2 cellular contexts compared by ENCODE assay signal in genomic region chr5:116062352-116062751, GRCh38.
A peak's percentile ranks its signal among the peaks of the same experiment; 100 is the strongest.
TF ChIP-seq lines count a peak whose summit lies in the region.

No MANE protein-coding gene starts in this region.

TF ChIP-seq in IMR-90, 13 proteins besides CTCF, POLR2A, EP300 and RAD21:
- TF ChIP-seq MAFK (IDR thresholded peaks at IDR 0.05; ENCODE audit: low read depth, low read length) (no peak), CHD1 (IDR thresholded peaks at IDR 0.05; ENCODE audit: low read depth, low read length) (no peak), MXI1 (IDR thresholded peaks at IDR 0.05; ENCODE audit: borderline replicate concordance, low read depth, low read length) (no peak), ELK1 (IDR thresholded peaks at IDR 0.05; ENCODE audit: borderline replicate concordance, low read depth, low read length) (no peak)

TF ChIP-seq in GM12878, 131 proteins besides CTCF, POLR2A, EP300 and RAD21:
- no peak for TF ChIP-seq ZNF592 (IDR thresholded peaks at IDR 0.05)
- TF ChIP-seq ZNF384 (IDR thresholded peaks at IDR 0.05; ENCODE audit: borderline replicate concordance, low read depth, low read length): no peak
- TF ChIP-seq, protein P1, sequence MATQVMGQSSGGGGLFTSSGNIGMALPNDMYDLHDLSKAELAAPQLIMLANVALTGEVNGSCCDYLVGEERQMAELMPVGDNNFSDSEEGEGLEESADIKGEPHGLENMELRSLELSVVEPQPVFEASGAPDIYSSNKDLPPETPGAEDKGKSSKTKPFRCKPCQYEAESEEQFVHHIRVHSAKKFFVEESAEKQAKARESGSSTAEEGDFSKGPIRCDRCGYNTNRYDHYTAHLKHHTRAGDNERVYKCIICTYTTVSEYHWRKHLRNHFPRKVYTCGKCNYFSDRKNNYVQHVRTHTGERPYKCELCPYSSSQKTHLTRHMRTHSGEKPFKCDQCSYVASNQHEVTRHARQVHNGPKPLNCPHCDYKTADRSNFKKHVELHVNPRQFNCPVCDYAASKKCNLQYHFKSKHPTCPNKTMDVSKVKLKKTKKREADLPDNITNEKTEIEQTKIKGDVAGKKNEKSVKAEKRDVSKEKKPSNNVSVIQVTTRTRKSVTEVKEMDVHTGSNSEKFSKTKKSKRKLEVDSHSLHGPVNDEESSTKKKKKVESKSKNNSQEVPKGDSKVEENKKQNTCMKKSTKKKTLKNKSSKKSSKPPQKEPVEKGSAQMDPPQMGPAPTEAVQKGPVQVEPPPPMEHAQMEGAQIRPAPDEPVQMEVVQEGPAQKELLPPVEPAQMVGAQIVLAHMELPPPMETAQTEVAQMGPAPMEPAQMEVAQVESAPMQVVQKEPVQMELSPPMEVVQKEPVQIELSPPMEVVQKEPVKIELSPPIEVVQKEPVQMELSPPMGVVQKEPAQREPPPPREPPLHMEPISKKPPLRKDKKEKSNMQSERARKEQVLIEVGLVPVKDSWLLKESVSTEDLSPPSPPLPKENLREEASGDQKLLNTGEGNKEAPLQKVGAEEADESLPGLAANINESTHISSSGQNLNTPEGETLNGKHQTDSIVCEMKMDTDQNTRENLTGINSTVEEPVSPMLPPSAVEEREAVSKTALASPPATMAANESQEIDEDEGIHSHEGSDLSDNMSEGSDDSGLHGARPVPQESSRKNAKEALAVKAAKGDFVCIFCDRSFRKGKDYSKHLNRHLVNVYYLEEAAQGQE (IDR thresholded peaks at IDR 0.05; ENCODE audit: low read depth, low read length): no peak
- no peak for TF ChIP-seq LARP7 (IDR thresholded peaks at IDR 0.05)
- no peak for TF ChIP-seq HDGF (IDR thresholded peaks at IDR 0.05)
- TF ChIP-seq SKIL (IDR thresholded peaks at IDR 0.05; ENCODE audit: low read depth, poor library complexity, severe bottlenecking): no peak
- TF ChIP-seq, protein P2, sequence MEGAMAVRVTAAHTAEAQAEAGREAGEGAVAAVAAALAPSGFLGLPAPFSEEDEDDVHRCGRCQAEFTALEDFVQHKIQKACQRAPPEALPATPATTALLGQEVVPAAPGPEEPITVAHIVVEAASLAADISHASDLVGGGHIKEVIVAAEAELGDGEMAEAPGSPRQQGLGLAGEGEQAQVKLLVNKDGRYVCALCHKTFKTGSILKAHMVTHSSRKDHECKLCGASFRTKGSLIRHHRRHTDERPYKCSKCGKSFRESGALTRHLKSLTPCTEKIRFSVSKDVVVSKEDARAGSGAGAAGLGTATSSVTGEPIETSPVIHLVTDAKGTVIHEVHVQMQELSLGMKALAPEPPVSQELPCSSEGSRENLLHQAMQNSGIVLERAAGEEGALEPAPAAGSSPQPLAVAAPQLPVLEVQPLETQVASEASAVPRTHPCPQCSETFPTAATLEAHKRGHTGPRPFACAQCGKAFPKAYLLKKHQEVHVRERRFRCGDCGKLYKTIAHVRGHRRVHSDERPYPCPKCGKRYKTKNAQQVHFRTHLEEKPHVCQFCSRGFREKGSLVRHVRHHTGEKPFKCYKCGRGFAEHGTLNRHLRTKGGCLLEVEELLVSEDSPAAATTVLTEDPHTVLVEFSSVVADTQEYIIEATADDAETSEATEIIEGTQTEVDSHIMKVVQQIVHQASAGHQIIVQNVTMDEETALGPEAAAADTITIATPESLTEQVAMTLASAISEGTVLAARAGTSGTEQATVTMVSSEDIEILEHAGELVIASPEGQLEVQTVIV (IDR thresholded peaks at IDR 0.05; ENCODE audit: borderline replicate concordance, partially characterized antibody): no peak
- 0 out of 2 replicates have a peak, but pooled peaks have one; percentile 11 for TF ChIP-seq SMC3 (IDR thresholded peaks at IDR 0.05; ENCODE audit: borderline replicate concordance, low read length)
